Comparison of ENCODE assay signal across 8 cellular contexts in the genomic region with DNA sequence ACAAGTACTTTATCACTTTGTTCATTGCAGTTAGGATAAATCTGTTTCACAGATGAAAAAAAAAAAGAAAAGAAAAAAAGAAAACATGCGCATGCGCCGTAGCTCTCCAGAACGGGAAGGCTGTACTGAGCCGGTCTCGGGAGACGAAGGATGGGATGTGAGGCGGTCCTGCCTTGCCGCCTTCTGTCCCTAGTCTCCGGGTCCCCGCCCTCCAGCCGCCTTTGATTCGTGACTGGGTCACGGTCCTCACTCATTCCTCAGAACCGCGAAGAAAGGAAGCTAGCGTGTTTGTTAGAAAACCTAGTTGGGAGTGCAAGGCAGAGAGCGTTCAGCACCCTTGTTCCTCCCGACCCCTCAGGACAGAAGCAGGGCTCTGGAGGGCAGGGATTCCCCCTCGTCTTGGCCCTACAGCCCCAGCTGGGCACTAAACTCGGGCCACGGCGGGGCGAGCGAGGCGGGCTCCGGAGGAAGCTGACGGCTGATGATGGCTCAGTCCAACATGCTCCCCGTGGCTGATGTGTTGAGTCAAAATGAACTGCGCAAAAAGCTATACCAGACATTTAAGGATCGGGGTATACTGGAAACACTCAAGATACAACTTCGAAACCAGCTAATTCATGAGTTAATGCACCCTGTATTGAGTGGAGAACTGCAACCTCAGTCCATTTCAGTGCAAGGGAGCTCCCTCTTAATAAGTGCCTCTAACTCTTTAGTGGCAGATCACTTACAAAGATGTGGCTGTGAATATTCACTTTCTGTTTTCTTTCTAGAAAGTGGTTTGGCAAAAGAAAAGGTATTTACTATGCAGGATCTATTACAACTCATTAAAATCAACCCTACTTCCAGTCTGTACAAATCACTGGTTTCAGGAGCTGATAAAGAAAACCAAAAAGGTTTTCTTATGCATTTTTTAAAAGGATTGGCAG. TPM values are rescaled to one million over a fixed set of nuclear protein-coding genes. Genes with fewer than 3 reads are reported as not detected.
DNase-seq lines count a peak whose midpoint lies in the region; ATAC-seq lines count a peak whose summit lies in the region.

No MANE protein-coding gene starts in this region.

- H4K20me1 ChIP-seq in GM23248 (ENCODE audit: insufficient read depth): no peaks in the 10 kb centered on the region

- H3K9me2 ChIP-seq in GM23248 (ENCODE audit: insufficient read depth): no peaks in the 10 kb centered on the region

- DNase-seq in GM23248 (peak; percentile 76), iris pigment epithelial cell (ENCODE audit: low read depth) (peak; percentile 20), T1000 (lab: John Stamatoyannopoulos, UW) (no peak), NCI-H2029 treated with DMSO at 0.1 percent for 48 hours (lab: John Stamatoyannopoulos, UW) (no peak), NCI-H748 treated with DMSO at 0.1 percent for 48 hours (lab: John Stamatoyannopoulos, UW) (no peak)

- H3K36me3 Mint-ChIP-seq in activated naive CD8-positive, alpha-beta T cell: peaks cover 25% of the 10 kb centered on the region

- H3K4me1 Mint-ChIP-seq in activated naive CD8-positive, alpha-beta T cell (ENCODE audit: low read depth): no peaks in the 10 kb centered on the region

- H3K4me2 ChIP-seq in GM23248 (ENCODE audit: unreplicated experiment): peak overlapping the region; percentile 38

- ATAC-seq in GM21390 (IDR thresholded peaks at IDR 0.05; ENCODE audit: unreplicated experiment): no peak

- no peaks in the 10 kb centered on the region for H3K9me3 Mint-ChIP-seq in activated naive CD8-positive, alpha-beta T cell (ENCODE audit: low read depth)

- peak overlapping the region; percentile 24; the same call in 1 of the 2 replicates for H3K27ac ChIP-seq in ACC112 (ENCODE audit: low read depth, low read length)
- peak overlapping the region; percentile 52 for H3K27ac ChIP-seq in GM23248

- H3K9me3 ChIP-seq in GM23248 (ENCODE audit: low read depth): no peaks in the 10 kb centered on the region

- H3K9ac ChIP-seq in GM23248: peak overlapping the region; percentile 69

- in situ Hi-C loops in GM23248 (cut with MboI): no loop called here

- H3K27me3 Mint-ChIP-seq in activated naive CD8-positive, alpha-beta T cell: no peaks in the 10 kb centered on the region

- H3K27me3 ChIP-seq in ACC112 (ENCODE audit: insufficient read depth, low read length) (no peaks in the 10 kb centered on the region), GM23248 (replicated peaks; ENCODE audit: insufficient read depth) (no peaks in the 10 kb centered on the region)

- H2AFZ ChIP-seq in ACC112 (ENCODE audit: low read length, unreplicated experiment) (no peak overlapping the region), GM23248 (peak overlapping the region; percentile 73)

- peak overlapping the region; percentile 8 for H3K27ac Mint-ChIP-seq in activated naive CD8-positive, alpha-beta T cell

- H3K36me3 ChIP-seq in ACC112 (ENCODE audit: insufficient read depth, low read length) (no peaks in the 10 kb centered on the region; the same call in 1 of the 2 replicates), GM23248 (ENCODE audit: low read depth) (peaks cover 27% of the 10 kb centered on the region)

- no peaks in the 10 kb centered on the region for H3K79me2 ChIP-seq in ACC112 (ENCODE audit: control insufficient read depth, insufficient read depth, low read length, unreplicated experiment)
- no peaks in the 10 kb centered on the region for H3K79me2 ChIP-seq in GM23248 (ENCODE audit: insufficient read depth)

- peak overlapping the region; percentile 64 for H3K4me3 ChIP-seq in ACC112 (ENCODE audit: low read depth, low read length)
- H3K4me3 ChIP-seq in GM23248: peak overlapping the region; percentile 63

- no peaks in the 10 kb centered on the region for H3K4me1 ChIP-seq in ACC112 (ENCODE audit: control insufficient read depth, insufficient read depth, low read length, unreplicated experiment)
- no peaks in the 10 kb centered on the region for H3K4me1 ChIP-seq in GM23248 (ENCODE audit: insufficient read depth)

- H3F3A ChIP-seq in GM23248 (ENCODE audit: insufficient read depth): peaks cover 16% of the 10 kb centered on the region; the same call in 1 of the 2 replicates

- WGBS in GM23248 (ENCODE audit: low coverage in 1 of 2, low lambda C conversion rate in 2 of 2, missing lambda C conversion rate in 2 of 2), 2 experiments: 46 to 58% methylated on average over 32 of the region's 32 CpGs

- peak overlapping the region; percentile 79 for H3K4me3 Mint-ChIP-seq in activated naive CD8-positive, alpha-beta T cell

RNA-seq across cellular contexts. Expression of a gene that starts 40.0 kb away (rescaled TPM):
- 19.5 and 24.6 TPM in 2 replicates for total RNA-seq in GM23248 (2014; rRNA removed; shearing (Covaris generic))
- 4.9 and 7.5 TPM in 2 replicates for polyA plus RNA-seq in GM23248 (2016; fragmentation: Nextera tagmentation; extraction: Ambion mirVana)

Comparison
In these comparisons a context has a peak if more than half of its experiments do, and no peak if none do; other contexts are left out.
1. DNase-seq: peak in GM23248 (single experiment) and iris pigment epithelial cell (single experiment); none in T1000 (single experiment), NCI-H2029 treated with DMSO at 0.1 percent for 48 hours (single experiment) and NCI-H748 treated with DMSO at 0.1 percent for 48 hours (single experiment).